Comparison of ENCODE assay signal across 10 cellular contexts in the genomic region with DNA sequence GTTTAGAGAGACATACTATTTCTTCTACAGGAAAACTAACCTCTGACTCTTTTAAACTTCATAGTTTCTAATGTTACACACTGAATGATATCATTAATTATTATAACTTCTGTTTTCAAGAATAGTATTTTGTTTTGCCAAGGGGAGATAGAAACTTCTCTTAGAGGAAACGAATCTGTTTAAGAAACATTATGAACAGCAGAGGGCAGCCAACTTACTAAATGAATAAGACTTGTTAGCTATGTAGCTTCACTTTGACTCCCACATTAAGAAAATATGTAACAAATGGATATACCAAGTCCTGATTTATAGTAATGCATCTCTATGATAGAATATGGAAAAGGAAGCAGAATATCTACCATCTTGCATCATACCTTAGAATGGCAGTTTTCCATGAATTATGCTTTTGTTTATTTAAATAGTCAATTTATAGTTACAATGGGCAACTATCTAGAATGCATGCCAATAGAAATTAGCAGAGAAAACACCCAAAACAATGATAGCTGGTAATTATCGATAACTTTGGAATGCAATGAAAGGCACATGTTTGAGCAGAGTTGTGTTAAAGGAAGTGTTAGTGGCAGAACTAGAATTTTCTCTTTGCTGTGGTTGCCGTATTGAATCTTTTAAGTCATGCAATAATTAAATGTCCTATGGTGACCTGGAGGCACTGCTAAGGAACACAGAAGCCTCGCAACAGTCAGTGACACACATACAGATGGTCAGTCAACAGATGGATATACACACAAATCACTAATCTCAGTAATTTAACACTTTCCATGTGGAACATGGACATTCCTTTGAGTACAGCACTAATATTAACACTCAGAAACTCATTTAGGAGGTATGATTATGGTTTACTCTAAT.
DNase-seq lines count a peak whose midpoint lies in the region; TF ChIP-seq lines count a peak whose summit lies in the region.
"Had no signal": no experiment of that assay in that cellular context is flagged by ENCODE, and none has a peak within 500 bp of the region (broad histone marks: within the 10 kb centered on the region; RNA-seq: fewer than 3 reads in every experiment).

No MANE protein-coding gene starts in this region.

- H3K36me3 Mint-ChIP-seq in osteocyte (ENCODE audit: unreplicated experiment) = peaks cover 20% of the 10 kb centered on the region
- H3K36me3 Mint-ChIP-seq: naive thymus-derived CD8-positive, alpha-beta T cell had no signal

- no peaks in the 10 kb centered on the region for H3K9me3 Mint-ChIP-seq in osteocyte (ENCODE audit: unreplicated experiment)

- no peak overlapping the region for H3K4me3 ChIP-seq in epithelial cell of esophagus (ENCODE audit: low read length)
- H3K4me3 ChIP-seq: SJCRH30 had no signal

- H3K27me3 Mint-ChIP-seq in osteocyte (ENCODE audit: unreplicated experiment) = no peaks in the 10 kb centered on the region

- peak; percentile 45 for TF ChIP-seq CTCF in epithelial cell of esophagus (IDR thresholded peaks at IDR 0.05; ENCODE audit: insufficient read depth, low read depth, low read length, missing control alignments)
- TF ChIP-seq CTCF in osteocyte (IDR thresholded peaks at IDR 0.05) = peak; percentile 68

- DNase-seq in DMS79 (lab: John Stamatoyannopoulos, UW) (peak; percentile 2), HT-29 (ENCODE audit: low spot score) (peak; percentile 43), OCI-M1 (lab: John Stamatoyannopoulos, UW) (peak; percentile 85), epithelial cell of esophagus (ENCODE audit: low read depth) (peak; percentile 81), osteocyte (ENCODE audit: extremely low spot score, unreplicated experiment) (no peak), T-helper 9 cell (no peak)
- DNase-seq in activated CD4-positive, CD25-positive, alpha-beta regulatory T cell treated with anti-CD3 and anti-CD28 coated beads, Interleukin-2, amount 50 U/mL, for 72 hours = no peak
- no peak for DNase-seq in activated CD4-positive, alpha-beta T cell treated with anti-CD3 and anti-CD28 coated beads for 48 hours

- H3K27ac Mint-ChIP-seq in osteocyte (ENCODE audit: unreplicated experiment) = no peak overlapping the region
- H3K27ac Mint-ChIP-seq: naive thymus-derived CD8-positive, alpha-beta T cell had no signal

- H3K4me1 Mint-ChIP-seq in osteocyte (ENCODE audit: unreplicated experiment) = peaks cover 25% of the 10 kb centered on the region

- H3K4me3 Mint-ChIP-seq in osteocyte (ENCODE audit: unreplicated experiment) = no peak overlapping the region
- H3K4me3 Mint-ChIP-seq: naive thymus-derived CD8-positive, alpha-beta T cell had no signal

Comparison
In these comparisons a context has a peak if more than half of its experiments do, and no peak if none do; other contexts are left out.
1. DNase-seq: peak in DMS79 (single experiment), HT-29 (single experiment), OCI-M1 (single experiment) and epithelial cell of esophagus (single experiment); none in osteocyte (single experiment), activated CD4-positive, CD25-positive, alpha-beta regulatory T cell treated with anti-CD3 and anti-CD28 coated beads, Interleukin-2, amount 50 U/mL, for 72 hours (single experiment), activated CD4-positive, alpha-beta T cell treated with anti-CD3 and anti-CD28 coated beads for 48 hours (single experiment) and T-helper 9 cell (single experiment).